8 cellular contexts compared by ENCODE assay signal in genomic region chr15:41115088-41115651, GRCh38. TPM values are rescaled to one million over a fixed set of nuclear protein-coding genes. Genes with fewer than 3 reads are reported as not detected.
A peak's percentile ranks its signal among the peaks of the same experiment; 100 is the strongest.
DNase-seq lines count a peak whose midpoint lies in the region; ATAC-seq and TF ChIP-seq lines count a peak whose summit lies in the region.

No MANE protein-coding gene starts in this region.

- H3K9me3 ChIP-seq in SJCRH30 (replicated peaks): no peaks in the 10 kb centered on the region

- H3K9me3 Mint-ChIP-seq in nephron: no peaks in the 10 kb centered on the region

- no peaks in the 10 kb centered on the region for H3K27me3 Mint-ChIP-seq in nephron (ENCODE audit: low read depth)

- peak overlapping the region; percentile 99 for H3K27ac ChIP-seq in SJCRH30

- no peaks in the 10 kb centered on the region for H3K4me1 ChIP-seq in SJCRH30

- TF ChIP-seq CTCF in epithelial cell of esophagus (IDR thresholded peaks at IDR 0.05; ENCODE audit: insufficient read depth, low read depth, low read length, missing control alignments) (no peak), nephron (IDR thresholded peaks at IDR 0.05; ENCODE audit: unreplicated experiment in 3 of 3) (peak; percentile 14 to 45 (median 32))

- H3K4me3 ChIP-seq in SJCRH30 (peak overlapping the region; percentile 99), epithelial cell of esophagus (ENCODE audit: low read length) (peak overlapping the region; percentile 96)

- H3K4me3 Mint-ChIP-seq in nephron: peak overlapping the region; percentile 89 to 100 (median 96)

- H3K36me3 Mint-ChIP-seq in nephron (ENCODE audit: low read depth): peaks cover 6% of the 10 kb centered on the region

- peak; percentile 16 to 52 for DNase-seq in NCI-H524 (lab: John Stamatoyannopoulos, UW)
- no peak for DNase-seq in NCI-H524 treated with DMSO at 0.1 percent for 48 hours (lab: John Stamatoyannopoulos, UW)
- DNase-seq in SJCRH30: peak; percentile 7 to 42
- DNase-seq in epithelial cell of esophagus (ENCODE audit: low read depth): peak; percentile 69
- no peak for DNase-seq in NCI-H1048 (lab: John Stamatoyannopoulos, UW)

- H3K27me3 ChIP-seq in SJCRH30: no peaks in the 10 kb centered on the region

- peaks cover 12% of the 10 kb centered on the region for H3K36me3 ChIP-seq in SJCRH30

- ATAC-seq in HG03045 (IDR thresholded peaks at IDR 0.05; ENCODE audit: unreplicated experiment) (peak; percentile 13), HG03025 (IDR thresholded peaks at IDR 0.05; ENCODE audit: low FRiP score, unreplicated experiment) (no peak)

- H3K27ac Mint-ChIP-seq in nephron: peak overlapping the region; percentile 97 to 99 (median 98)

- H3K4me1 Mint-ChIP-seq in nephron: peaks cover 21% of the 10 kb centered on the region

RNA-seq across cellular contexts. Expression of gene INO80, which starts 0.9 kb away (rescaled TPM):
- 16.5 and 16.8 TPM in 2 replicates for total RNA-seq in SJCRH30 (2014; rRNA removed; shearing (Covaris generic))

Comparison
In these comparisons a context has a peak if more than half of its experiments do, and no peak if none do; other contexts are left out.
1. DNase-seq: peak in NCI-H524 (2 of 2), SJCRH30 (2 of 2) and epithelial cell of esophagus (single experiment); none in NCI-H524 treated with DMSO at 0.1 percent for 48 hours (single experiment) and NCI-H1048 (single experiment).